In genomic region chr15:95912280-95912625, GRCh38 we compare ENCODE assay signal across 1 cellular context.
TF ChIP-seq lines count a peak whose summit lies in the region.

No MANE protein-coding gene starts in this region.

TF ChIP-seq in H1, 55 proteins besides CTCF, POLR2A, EP300 and RAD21:
- no peak for TF ChIP-seq RBBP5 (IDR thresholded peaks at IDR 0.05; ENCODE audit: borderline replicate concordance, low read depth, low read length)
- no peak for TF ChIP-seq FOSL1 (IDR thresholded peaks at IDR 0.05; ENCODE audit: insufficient read depth, low read depth, low read length)
- no peak for TF ChIP-seq TAF7 (optimal IDR thresholded peaks at IDR 0.05; ENCODE audit: borderline replicate concordance, low read depth, low read length)
- TF ChIP-seq EGR1 (IDR thresholded peaks at IDR 0.05; ENCODE audit: borderline replicate concordance, low read depth, low read length): no peak
- no peak for TF ChIP-seq SP4 (IDR thresholded peaks at IDR 0.05; ENCODE audit: low read length)
- peak; percentile 53; the same call in 1 of the 2 replicates for TF ChIP-seq TEAD4 (IDR thresholded peaks at IDR 0.05; ENCODE audit: low read depth, low read length)
